22 cellular contexts compared by ENCODE assay signal in genomic region chr3:58638586-58638985, GRCh38. TPM values are rescaled to one million over a fixed set of nuclear protein-coding genes. Genes with fewer than 3 reads are reported as not detected.
"Had no signal": no experiment of that assay in that cellular context is flagged by ENCODE, and none has a peak within 500 bp of the region (broad histone marks: within the 10 kb centered on the region; RNA-seq: fewer than 3 reads in every experiment).

No MANE protein-coding gene starts in this region.

- DNase-seq: effector CD4-positive, alpha-beta T cell; endodermal cell; hippocampal formation; left colon; mammary epithelial cell; mucosa of descending colon; natural killer cell; nucleus accumbens; pancreas; right cardiac atrium; small intestine; stimulated activated CD4-positive, alpha-beta T cell treated with anti-CD3 and anti-CD28 coated beads, Interleukin-2, amount 100 ng/mL, for 48 hours; stimulated activated naive CD4-positive, alpha-beta T cell treated with Interleukin-2 at 50 U/mL for 16 hours; trophoblast cell had no signal

- H3K36me3 ChIP-seq: heart left ventricle, pancreas had no signal

- H3K9me3 ChIP-seq: heart left ventricle, mucosa of descending colon, pancreas had no signal

- H3K27ac Mint-ChIP-seq: endodermal cell, natural killer cell, progenitor cell of endocrine pancreas had no signal

- H3K4me3 Mint-ChIP-seq: endodermal cell, natural killer cell, neural crest cell had no signal

- ATAC-seq: heart left ventricle, left colon, mucosa of descending colon, natural killer cell, pancreas, right cardiac atrium had no signal

- H3K4me3 ChIP-seq: coronary artery, heart left ventricle, mucosa of descending colon, pancreas had no signal

- H3K36me3 Mint-ChIP-seq: natural killer cell had no signal

- H3K4me1 ChIP-seq: pancreas had no signal

- FAIRE-seq: frontal cortex, pancreas, small intestine had no signal

- H3K27ac ChIP-seq: coronary artery, heart left ventricle, pancreas had no signal

- H3K9me3 Mint-ChIP-seq: endodermal cell, natural killer cell, neural crest cell had no signal

- H3K27me3 ChIP-seq: pancreas had no signal

RNA-seq across cellular contexts. Expression of gene FAM3D, which starts 28.0 kb away (rescaled TPM):
- total RNA-seq: endodermal cell, fibroblast of lung, frontal cortex, heart left ventricle, kidney epithelial cell, liver, mammary epithelial cell, natural killer cell, progenitor cell of endocrine pancreas had no signal
- polyA plus RNA-seq: fibroblast of lung, mammary epithelial cell had no signal
